Comparison of ENCODE assay signal across 1 cellular context in the genomic region with DNA sequence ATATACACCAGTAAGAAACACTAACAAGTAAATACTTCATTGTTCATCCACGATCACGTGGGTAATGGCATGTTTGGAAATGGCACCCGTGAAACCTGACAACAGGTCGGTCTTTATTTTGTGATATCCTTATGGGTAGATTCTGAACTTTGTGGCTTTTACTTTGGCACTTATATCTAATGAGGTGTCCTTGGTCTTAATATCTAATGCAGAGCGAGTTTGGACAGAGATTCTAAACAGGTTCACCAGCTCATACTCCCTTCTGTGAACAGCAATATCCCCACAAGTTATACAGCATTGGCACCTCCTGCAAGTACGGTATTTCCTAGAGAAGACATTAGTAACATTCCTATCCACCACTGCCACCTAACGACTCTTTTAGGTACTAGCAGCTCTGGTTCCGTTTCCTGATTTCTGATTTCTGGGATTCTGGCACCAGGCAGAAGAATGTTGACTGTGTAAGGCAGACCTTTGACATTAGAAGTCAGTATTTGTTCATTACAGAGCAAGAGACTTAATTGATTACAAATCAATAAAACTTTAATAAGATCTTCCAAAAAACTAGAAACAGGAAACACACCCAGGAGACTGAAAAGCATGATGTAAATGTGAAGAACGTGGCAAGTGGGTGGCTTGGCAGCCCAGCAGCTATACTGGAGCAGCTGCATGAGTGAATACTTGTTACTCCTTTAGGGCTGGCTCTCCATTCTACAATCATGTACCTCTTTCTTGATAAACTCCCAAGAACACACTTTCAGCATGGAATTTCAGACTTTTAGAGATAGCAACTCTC.
TF ChIP-seq lines count a peak whose summit lies in the region.

No MANE protein-coding gene starts in this region.

TF ChIP-seq in endothelial cell of umbilical vein, 7 proteins besides CTCF, POLR2A, EP300 and RAD21 (continued from another document):
- TF ChIP-seq, protein P1, sequence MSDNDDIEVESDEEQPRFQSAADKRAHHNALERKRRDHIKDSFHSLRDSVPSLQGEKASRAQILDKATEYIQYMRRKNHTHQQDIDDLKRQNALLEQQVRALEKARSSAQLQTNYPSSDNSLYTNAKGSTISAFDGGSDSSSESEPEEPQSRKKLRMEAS (IDR thresholded peaks at IDR 0.05; ENCODE audit: insufficient read depth, insufficient read length) = no peak
- no peak for TF ChIP-seq POLR2AphosphoS5 (IDR thresholded peaks at IDR 0.05; ENCODE audit: insufficient read depth, low read depth, low read length)
- no peak for TF ChIP-seq JUN (IDR thresholded peaks at IDR 0.05; ENCODE audit: borderline replicate concordance, insufficient read depth, insufficient read length, low read depth)
